8 cellular contexts compared by ENCODE assay signal in the genomic region with DNA sequence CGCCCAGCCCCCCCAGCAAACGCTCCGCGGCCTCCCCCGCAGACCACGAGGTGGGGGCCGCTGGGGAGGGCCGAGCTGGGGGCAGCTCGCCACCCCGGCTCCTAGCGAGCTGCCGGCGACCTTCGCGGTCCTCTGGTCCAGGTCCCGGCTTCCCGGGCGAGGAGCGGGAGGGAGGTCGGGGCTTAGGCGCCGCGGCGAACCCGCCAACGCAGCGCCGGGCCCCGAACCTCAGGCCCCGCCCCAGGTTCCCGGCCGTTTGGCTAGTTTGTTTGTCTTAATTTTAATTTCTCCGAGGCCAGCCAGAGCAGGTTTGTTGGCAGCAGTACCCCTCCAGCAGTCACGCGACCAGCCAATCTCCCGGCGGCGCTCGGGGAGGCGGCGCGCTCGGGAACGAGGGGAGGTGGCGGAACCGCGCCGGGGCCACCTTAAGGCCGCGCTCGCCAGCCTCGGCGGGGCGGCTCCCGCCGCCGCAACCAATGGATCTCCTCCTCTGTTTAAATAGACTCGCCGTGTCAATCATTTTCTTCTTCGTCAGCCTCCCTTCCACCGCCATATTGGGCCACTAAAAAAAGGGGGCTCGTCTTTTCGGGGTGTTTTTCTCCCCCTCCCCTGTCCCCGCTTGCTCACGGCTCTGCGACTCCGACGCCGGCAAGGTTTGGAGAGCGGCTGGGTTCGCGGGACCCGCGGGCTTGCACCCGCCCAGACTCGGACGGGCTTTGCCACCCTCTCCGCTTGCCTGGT. TPM values are rescaled to one million over a fixed set of nuclear protein-coding genes. Genes with fewer than 3 reads are reported as not detected.
DNase-seq lines count a peak whose midpoint lies in the region; ATAC-seq and TF ChIP-seq lines count a peak whose summit lies in the region.

A gene (plus strand): TSS at position 524 of the 741 bp plus-strand sequence. CDS start 472 bp downstream, outside the sequence.

- ATAC-seq in GM18867 (IDR thresholded peaks at IDR 0.05; ENCODE audit: unreplicated experiment): peak; percentile 59
- peak; percentile 35 for ATAC-seq in HG03108 (IDR thresholded peaks at IDR 0.05; ENCODE audit: unreplicated experiment)

- DNase-seq in 8988T: peak; percentile 59
- DNase-seq in NCI-H2227 treated with DMSO at 0.1 percent for 48 hours (lab: John Stamatoyannopoulos, UW): peak; percentile 87
- DNase-seq in breast epithelium (ENCODE audit: low spot score in 2 of 2): peak; percentile 95

- H3K4me3 ChIP-seq in WI38 (ENCODE audit: low read depth, low read length): peak within 1 kb of the TSS; percentile 99
- H3K4me3 ChIP-seq in breast epithelium: peak within 1 kb of the TSS; percentile 93 to 99 (median 96)
- peak within 1 kb of the TSS; percentile 85 for H3K4me3 ChIP-seq in iPS-20b (ENCODE audit: low read length)
- H3K4me3 ChIP-seq in skeletal muscle tissue (ENCODE audit: low read length in 3 of 3): peak within 1 kb of the TSS; percentile 92 to 98 (median 93)

- H3K36me3 ChIP-seq in breast epithelium (no peaks in the 10 kb centered on the region), iPS-20b (ENCODE audit: insufficient read depth, low read depth, low read length) (peaks cover 32% of the 10 kb centered on the region), skeletal muscle tissue (ENCODE audit: control insufficient read depth in 3 of 3, insufficient read depth in 3 of 3, low read length in 3 of 3) (peaks cover 10 to 12% (median 10%) of the 10 kb centered on the region in 3 donors)

- peak; percentile 76 for TF ChIP-seq POLR2A in breast epithelium (IDR thresholded peaks at IDR 0.05)

- peak within 1 kb of the TSS; percentile 96 to 99 for H3K27ac ChIP-seq in breast epithelium
- H3K27ac ChIP-seq in iPS-20b (ENCODE audit: low read length): peak within 1 kb of the TSS; percentile 94
- peak within 1 kb of the TSS; percentile 98 for H3K27ac ChIP-seq in skeletal muscle tissue (ENCODE audit: low read depth, low read length)

- intact Hi-C loops in breast epithelium (cut with DNase I; ENCODE audit: low total_unique reads): no loop called here

- H3K4me1 ChIP-seq in breast epithelium (peaks cover 8 to 11% of the 10 kb centered on the region in 2 donors), iPS-20b (ENCODE audit: insufficient read depth, low read length) (peaks cover 27% of the 10 kb centered on the region; the same call in 1 of the 2 replicates), skeletal muscle tissue (ENCODE audit: control insufficient read depth in 3 of 3, insufficient read depth in 3 of 3, low read length in 3 of 3) (peaks cover 32 to 52% (median 37%) of the 10 kb centered on the region in 3 donors)

- H3K9ac ChIP-seq in iPS-20b (ENCODE audit: low read depth, low read length): peak within 1 kb of the TSS; percentile 91
- H3K9ac ChIP-seq in skeletal muscle tissue (ENCODE audit: low read depth in 1 of 3, low read length in 3 of 3): peak within 1 kb of the TSS; percentile 95 to 99 (median 97)

- H3K9me3 ChIP-seq in breast epithelium (no peaks in the 10 kb centered on the region), iPS-20b (ENCODE audit: insufficient read depth, low read depth, low read length) (no peaks in the 10 kb centered on the region), skeletal muscle tissue (ENCODE audit: control insufficient read depth in 3 of 3, low read length in 3 of 3) (no peaks in the 10 kb centered on the region)

- H3K27me3 ChIP-seq in breast epithelium: no peaks in the 10 kb centered on the region
- H3K27me3 ChIP-seq in iPS-20b (ENCODE audit: insufficient read depth, low read length): peaks cover 59% of the 10 kb centered on the region
- no peaks in the 10 kb centered on the region for H3K27me3 ChIP-seq in skeletal muscle tissue (ENCODE audit: control insufficient read depth in 3 of 3, insufficient read depth in 3 of 3, low read length in 3 of 3)

- TF ChIP-seq CTCF in WI38 (IDR thresholded peaks at IDR 0.05; ENCODE audit: low read depth, low read length) (no peak), breast epithelium (IDR thresholded peaks at IDR 0.05) (no peak)

RNA-seq across cellular contexts. Expression of the gene that starts here (rescaled TPM):
- total RNA-seq in breast epithelium (100 to 1,000 TPM in 1 of 3 donors, 10 to 100 TPM in 2; 45.0 to 113 (median 100.0) TPM), skeletal muscle tissue (62.1 TPM)

Comparison
In these comparisons a context has a peak if more than half of its experiments do, and no peak if none do; other contexts are left out.
1. Peak in every context shown above with its lines: DNase-seq, ATAC-seq, H3K4me3 ChIP-seq and H3K27ac ChIP-seq.